Comparison of ENCODE assay signal across 2 cellular contexts in genomic region chr2:164779383-164780057, GRCh38.
TF ChIP-seq lines count a peak whose summit lies in the region.

No MANE protein-coding gene starts in this region.

TF ChIP-seq in GM23338, 12 proteins besides CTCF, POLR2A, EP300 and RAD21 (continued from another document):
- TF ChIP-seq REST (IDR thresholded peaks at IDR 0.05; ENCODE audit: unreplicated experiment) (no peak), CREB1 (CRISPR knock-in tag; IDR thresholded peaks at IDR 0.05; ENCODE audit: low read depth) (no peak), ZNF114 (CRISPR knock-in tag; IDR thresholded peaks at IDR 0.05) (no peak), NANOG (IDR thresholded peaks at IDR 0.05; ENCODE audit: borderline replicate concordance) (no peak), POLR2AphosphoS5 (IDR thresholded peaks at IDR 0.05; ENCODE audit: low read depth) (no peak), ETS1 (IDR thresholded peaks at IDR 0.05) (no peak), STAT1 (IDR thresholded peaks at IDR 0.05; ENCODE audit: unreplicated experiment) (no peak), ZNF462 (CRISPR knock-in tag; IDR thresholded peaks at IDR 0.05) (no peak), EZH2phosphoT487 (IDR thresholded peaks at IDR 0.05; ENCODE audit: unreplicated experiment) (no peak), JUNB (IDR thresholded peaks at IDR 0.05; ENCODE audit: unreplicated experiment) (no peak)

TF ChIP-seq in HCT116, 20 proteins besides CTCF, POLR2A, EP300 and RAD21 (continued from another document):
- no peak for TF ChIP-seq ZNF274 (IDR thresholded peaks at IDR 0.05; ENCODE audit: low read depth, low read length)
- no peak for TF ChIP-seq ZBTB33 (IDR thresholded peaks at IDR 0.05; ENCODE audit: extremely low read depth, insufficient replicate concordance, low read length)
- TF ChIP-seq EZH2phosphoT487 (IDR thresholded peaks at IDR 0.05; ENCODE audit: borderline replicate concordance) = no peak
- no peak for TF ChIP-seq EZH2 (IDR thresholded peaks at IDR 0.05)
- no peak for TF ChIP-seq ATF3 (IDR thresholded peaks at IDR 0.05)
- TF ChIP-seq SP1 (IDR thresholded peaks at IDR 0.05; ENCODE audit: low read depth) = no peak
- TF ChIP-seq JUND (IDR thresholded peaks at IDR 0.05) = no peak
- TF ChIP-seq POLR2AphosphoS5 (IDR thresholded peaks at IDR 0.05; ENCODE audit: low read depth, low read length) = no peak
- no peak for TF ChIP-seq ZFX (IDR thresholded peaks at IDR 0.05)
- no peak for TF ChIP-seq MAX (IDR thresholded peaks at IDR 0.05)
- TF ChIP-seq YY1 (IDR thresholded peaks at IDR 0.05; ENCODE audit: extremely low read depth, insufficient replicate concordance, low read depth, low read length) = no peak
TF ChIP-seq in HCT116: peak in this region for 0.
